Comparison of ENCODE assay signal across 8 cellular contexts in genomic region chr12:45727994-45728624, GRCh38. TPM values are rescaled to one million over a fixed set of nuclear protein-coding genes. Genes with fewer than 3 reads are reported as not detected.
DNase-seq lines count a peak whose midpoint lies in the region; ATAC-seq, FAIRE-seq and TF ChIP-seq lines count a peak whose summit lies in the region.

No MANE protein-coding gene starts in this region.

- H3K27ac ChIP-seq in DND-41 (ENCODE audit: low read length) (peak overlapping the region; percentile 99), HUES64 (ENCODE audit: low read depth, low read length) (peak overlapping the region; percentile 98), K562 (ENCODE audit: extremely low read depth, low read depth, low read length) (peak overlapping the region; percentile 95), lower lobe of right lung (peak overlapping the region; percentile 97), tibial nerve (peak overlapping the region; percentile 92 to 100 (median 99))

- ATAC-seq in DND-41 (ENCODE audit: insufficient read depth, low read depth) (no peak), K562 (no peak; the same call in 2 of the 3 replicates), lower lobe of right lung (no peak)

- POLR2A ChIA-PET in K562 (lab: Yijun Ruan, JAX) = interaction anchor here (0.6 to 1.6 kb wide), 7 partner anchors 9 to 691 kb away, joined by 3 to 5 read pairs (median 3); no protein-coding TSS in a partner anchor

- no peak for TF ChIP-seq CTCF in DND-41 (IDR thresholded peaks at IDR 0.05; ENCODE audit: borderline replicate concordance, extremely low read depth, low read length, poor library complexity, severe bottlenecking)
- no peak for TF ChIP-seq CTCF in K562 (IDR thresholded peaks at IDR 0.05 in 2 of 3, conservative IDR thresholded peaks at IDR 0.05 in 1 of 3; ENCODE audit: insufficient read depth in 2 of 3, low read depth in 1 of 3, low read length in 3 of 3)
- no peak for TF ChIP-seq CTCF in lower lobe of right lung (IDR thresholded peaks at IDR 0.05)
- TF ChIP-seq CTCF in tibial nerve (IDR thresholded peaks at IDR 0.05) = no peak

- H3K79me2 ChIP-seq in DND-41 (ENCODE audit: insufficient read depth, low read length) = peaks cover 85% of the 10 kb centered on the region
- peaks cover 76% of the 10 kb centered on the region for H3K79me2 ChIP-seq in K562 (ENCODE audit: control insufficient read depth, insufficient read depth, low read length)

- H3K4me1 ChIP-seq in DND-41 (ENCODE audit: insufficient read depth, low read length) (peaks cover 34% of the 10 kb centered on the region), HUES64 (ENCODE audit: insufficient read depth, low read length) (peaks cover 32% of the 10 kb centered on the region), K562 (replicated peaks in 1 of 2; ENCODE audit: control insufficient read depth in 2 of 2, insufficient read depth in 2 of 2, low read length in 2 of 2) (peaks cover 2 to 4% of the 10 kb centered on the region in 2 experiments; a peak in 3 of 5 replicates), lower lobe of right lung (peaks cover 46% of the 10 kb centered on the region), tibial nerve (peaks cover 0 to 46% (median 32%) of the 10 kb centered on the region in 4 donors)

- H2AFZ ChIP-seq in DND-41 (ENCODE audit: low read depth, low read length) = peak overlapping the region; percentile 76
- H2AFZ ChIP-seq in K562 (ENCODE audit: low read depth, low read length) = peak overlapping the region; percentile 84

- intact Hi-C loops in K562 (cut with micrococcal nuclease) (loop anchor here (2.0 to 10.0 kb wide), 3 partner anchors 263 to 511 kb away; partner anchors contain the start of genes ANO6 and SCAF11), lower lobe of right lung (cut with DNase I) (no loop called here)

- H3K4me3 ChIP-seq in DND-41 (ENCODE audit: low read depth in 1 of 2, low read length in 2 of 2) (peak overlapping the region; percentile 65 to 94), HUES64 (ENCODE audit: low read length) (peak overlapping the region; percentile 98), K562 (peak overlapping the region; percentile 71), lower lobe of right lung (peak overlapping the region; percentile 85), tibial nerve (peak overlapping the region; percentile 54 to 97 (median 82))

- TF ChIP-seq POLR2A in K562 (conservative IDR thresholded peaks at IDR 0.05) (no peak), tibial nerve (IDR thresholded peaks at IDR 0.05) (no peak)

- no peak for FAIRE-seq in K562 (lab: Jason Lieb, UNC)

- H3K36me3 ChIP-seq in DND-41 (ENCODE audit: insufficient read depth, low read length) (peaks cover 17% of the 10 kb centered on the region), HUES64 (ENCODE audit: insufficient read depth, low read length) (peaks cover 12% of the 10 kb centered on the region), K562 (ENCODE audit: control insufficient read depth, insufficient read depth, low read length) (peaks cover 9% of the 10 kb centered on the region; the same call in 2 of the 3 replicates), lower lobe of right lung (no peaks in the 10 kb centered on the region), tibial nerve (no peaks in the 10 kb centered on the region)

- no peaks in the 10 kb centered on the region for H3K27me3 ChIP-seq in DND-41 (ENCODE audit: insufficient read depth, low read length, poor library complexity)
- no peaks in the 10 kb centered on the region for H3K27me3 ChIP-seq in HUES64 (ENCODE audit: insufficient read depth, low read length)
- no peaks in the 10 kb centered on the region for H3K27me3 ChIP-seq in K562 (ENCODE audit: control insufficient read depth in 2 of 2, insufficient read depth in 2 of 2, low read length in 2 of 2)
- H3K27me3 ChIP-seq in lower lobe of right lung (ENCODE audit: low read depth) = no peaks in the 10 kb centered on the region
- no peaks in the 10 kb centered on the region for H3K27me3 ChIP-seq in tibial nerve

- TF ChIP-seq RAD21 in K562 (CRISPR knock-in tag; conservative IDR thresholded peaks at IDR 0.05 in 1 of 2, IDR thresholded peaks at IDR 0.05 in 1 of 2) = no peak

- CTCF ChIA-PET in K562 (lab: Yijun Ruan, JAX; ENCODE audit: low intra/inter-chr PET ratio) = no interaction called here

- H3K9me3 ChIP-seq in DND-41 (ENCODE audit: insufficient read depth, low read length, severe bottlenecking) (no peaks in the 10 kb centered on the region), HUES64 (ENCODE audit: insufficient read depth, low read depth, low read length) (no peaks in the 10 kb centered on the region), K562 (replicated peaks; ENCODE audit: control insufficient read depth, insufficient read depth, low read depth, low read length) (no peaks in the 10 kb centered on the region), lower lobe of right lung (no peaks in the 10 kb centered on the region), tibial nerve (no peaks in the 10 kb centered on the region)

- no peaks in the 10 kb centered on the region for H3K9me1 ChIP-seq in K562 (ENCODE audit: control insufficient read depth, insufficient read depth, low read length)

- 0% methylated on average over 10 of the region's 16 CpGs for WGBS in HUES64
- WGBS in K562 (ENCODE audit: insufficient coverage, low coverage, missing lambda C conversion rate) = under 1% methylated on average over 16 of the region's 16 CpGs
- 0% methylated on average over 16 of the region's 16 CpGs for WGBS in tibial nerve, 2 donors

- BruUV-seq in K562 (replicated peaks; lab: Mats Ljungman, UMichigan) = TSS peak; percentile 32

- in situ Hi-C loops in K562 (cut with MboI) = no loop called here

- TF ChIP-seq EP300 in K562 (IDR thresholded peaks at IDR 0.05; ENCODE audit: low read length) = no peak
- no peak for TF ChIP-seq EP300 in tibial nerve (IDR thresholded peaks at IDR 0.05)

- H3K9ac ChIP-seq in DND-41 (ENCODE audit: low read depth, low read length) (peak overlapping the region; percentile 98), HUES64 (ENCODE audit: low read depth, low read length) (peak overlapping the region; percentile 95), K562 (ENCODE audit: insufficient read depth in 1 of 2, low read depth in 2 of 2, low read length in 2 of 2) (peak overlapping the region; percentile 94 to 100)

- peak overlapping the region; percentile 79 for H3K4me2 ChIP-seq in DND-41 (ENCODE audit: insufficient read depth, low read length)
- H3K4me2 ChIP-seq in K562 (ENCODE audit: insufficient read depth, low read length) = peak overlapping the region; percentile 91

- DNase-seq in DND-41 (no peak), K562 (ENCODE audit: extremely low read depth in 1 of 4, low spot score in 3 of 4) (no peak), lower lobe of right lung (no peak), tibial nerve (ENCODE audit: low spot score in 2 of 2) (no peak), NCI-H774 (lab: John Stamatoyannopoulos, UW) (no peak), COR-L47 (lab: John Stamatoyannopoulos, UW) (no peak), 8988T (no peak)

- H4K20me1 ChIP-seq in DND-41 (ENCODE audit: insufficient read depth, low read length) (peaks cover 4% of the 10 kb centered on the region; the same call in 1 of the 2 replicates), K562 (replicated peaks; ENCODE audit: control insufficient read depth, insufficient read depth, low read length) (no peaks in the 10 kb centered on the region)

TF ChIP-seq in K562, 482 proteins besides CTCF, POLR2A, EP300 and RAD21 (continues in another document):
- TF ChIP-seq CREB5 (CRISPR knock-in tag; IDR thresholded peaks at IDR 0.05) (0 out of 2 replicates have a peak, but pooled peaks have one; percentile 38), CEBPG (CRISPR knock-in tag; IDR thresholded peaks at IDR 0.05) (no peak), CEBPG (tag; conservative IDR thresholded peaks at IDR 0.05 in 1 of 2, IDR thresholded peaks at IDR 0.05 in 1 of 2) (0 out of 4 replicates have a peak, but pooled peaks of 1 of the 2 experiments have one; percentile 0), CHCHD3 (CRISPR knock-in tag; IDR thresholded peaks at IDR 0.05) (no peak), ESRRA (IDR thresholded peaks at IDR 0.05; ENCODE audit: borderline replicate concordance, low read depth) (peak; percentile 99), ZNF75A (CRISPR knock-in tag; IDR thresholded peaks at IDR 0.05) (0 out of 2 replicates have a peak, but pooled peaks have one; percentile 19), KDM1A (IDR thresholded peaks at IDR 0.05) (peak in 1 of 2 experiments; percentile 8; a peak in 1 of 4 replicates), HDAC2 (IDR thresholded peaks at IDR 0.05) (0 out of 2 replicates have a peak, but pooled peaks have one; percentile 6), ZNF695 (CRISPR knock-in tag; IDR thresholded peaks at IDR 0.05) (no peak)

RNA-seq across cellular contexts. Expression of gene ARID2, which starts 1.4 kb away (rescaled TPM):
- 22.0 TPM for polyA plus RNA-seq in HUES64 (2013, experiment 1 of 2)
- 23.6 TPM for polyA plus RNA-seq in HUES64 (2013, experiment 2 of 2)
- total RNA-seq in K562 (2011; cell fraction: chromatin; rRNA removed; ENCODE audit: low replicate concordance) = 53.0 and 165 TPM in 2 replicates
- total RNA-seq in K562 (2011; cell fraction: nucleolus; rRNA removed) = 24.2 and 39.7 TPM in 2 replicates
- total RNA-seq in K562 (2011; cell fraction: nucleoplasm; rRNA removed) = 73.5 and 95.8 TPM in 2 replicates
- total RNA-seq in K562 (2014; rRNA removed) (13.6 and 16.7 TPM in 2 replicates), K562 (2014; rRNA removed; fragmentation: Illumina TruSeq; extraction: Trizol) (30.4 and 32.8 TPM in 2 replicates), K562 (2015; rRNA removed; fragmentation: Illumina TruSeq; extraction: Trizol) (28.8 and 29.4 TPM in 2 replicates), K562 (2021) (29.5 and 29.6 TPM in 2 replicates), lower lobe of right lung (26.3 TPM), tibial nerve (10 to 100 TPM; 30.3 to 35.8 (median 32.8) TPM)
- polyA plus RNA-seq in K562 (2011; rRNA removed) (32.3 and 32.7 TPM in 2 replicates), K562 (2014; fragmentation: Illumina TruSeq; extraction: Trizol) (17.2 and 20.0 TPM in 2 replicates), K562 (2014; fragmentation: Nextera tagmentation; extraction: Ambion mirVana) (10 to 100 TPM; 16.9 to 41.6 TPM), K562 (2014; rRNA removed) (11.8 and 13.4 TPM in 2 replicates)
- polyA plus RNA-seq in K562 (2011; cell fraction: cytosol; rRNA removed) = 21.0 and 25.2 TPM in 2 replicates
- 37.9 and 49.7 TPM in 2 replicates for polyA plus RNA-seq in K562 (2011; cell fraction: nucleus; rRNA removed)
- polyA plus RNA-seq in K562 (2012) = 9.2 and 10.8 TPM in 2 replicates
- 112 and 117 TPM in 2 replicates for polyA minus RNA-seq in K562 (2011; rRNA and poly(A)+ RNA removed)
- 24.9 and 33.8 TPM in 2 replicates for polyA minus RNA-seq in K562 (2011; cell fraction: cytosol; rRNA and poly(A)+ RNA removed)
- 60.6 and 104 TPM in 2 replicates for polyA minus RNA-seq in K562 (2011; cell fraction: nucleus; rRNA and poly(A)+ RNA removed)
